13 cellular contexts compared by ENCODE assay signal in genomic region chr4:163111588-163111987, GRCh38. TPM values are rescaled to one million over a fixed set of nuclear protein-coding genes. Genes with fewer than 3 reads are reported as not detected.
A peak's percentile ranks its signal among the peaks of the same experiment; 100 is the strongest.
DNase-seq lines count a peak whose midpoint lies in the region; ATAC-seq, FAIRE-seq and TF ChIP-seq lines count a peak whose summit lies in the region.
"Had no signal": no experiment of that assay in that cellular context is flagged by ENCODE, and none has a peak within 500 bp of the region (broad histone marks: within the 10 kb centered on the region; RNA-seq: fewer than 3 reads in every experiment).

No MANE protein-coding gene starts in this region.

- H3K27ac Mint-ChIP-seq in T-helper 17 cell (peak overlapping the region; percentile 63), Calu3 (ENCODE audit: unreplicated experiment) (no peak overlapping the region)
- H3K27ac Mint-ChIP-seq: activated T-cell treated with anti-CD3 and anti-CD28 coated beads, Interleukin-2, amount 50 U/mL, for 72 hours had no signal

- TF ChIP-seq CTCF in fibroblast of villous mesenchyme (IDR thresholded peaks at IDR 0.05; ENCODE audit: insufficient read depth, low read depth, low read length) (peak; percentile 52), retinal pigment epithelial cell (conservative IDR thresholded peaks at IDR 0.05; ENCODE audit: low read depth, low read length) (peak; percentile 59), Calu3 (IDR thresholded peaks at IDR 0.05; ENCODE audit: unreplicated experiment) (no peak)

- H3K4me3 Mint-ChIP-seq in T-helper 17 cell (no peak overlapping the region), Calu3 (ENCODE audit: low read depth, unreplicated experiment) (no peak overlapping the region)
- H3K4me3 Mint-ChIP-seq: activated T-cell treated with anti-CD3 and anti-CD28 coated beads, Interleukin-2, amount 50 U/mL, for 72 hours had no signal

- intact Hi-C loops in Calu3 (cut with micrococcal nuclease; ENCODE audit: unreplicated experiment) = loop anchor here (1.0 kb wide), 1 partner anchor 437 kb away; no protein-coding TSS in a partner anchor

- H3K27me3 Mint-ChIP-seq in T-helper 17 cell = no peaks in the 10 kb centered on the region
- no peaks in the 10 kb centered on the region for H3K27me3 Mint-ChIP-seq in Calu3 (ENCODE audit: unreplicated experiment)

- BruUV-seq in Calu3 (replicated peaks; lab: Mats Ljungman, UMichigan) = no TSS peak

- H3K4me3 ChIP-seq in fibroblast of villous mesenchyme (ENCODE audit: low read depth, low read length) = no peak overlapping the region
- no peak overlapping the region for H3K4me3 ChIP-seq in retinal pigment epithelial cell (ENCODE audit: low read length)

- DNase-seq in GM19239 (ENCODE audit: insufficient read length, low spot score) (no peak), T-helper 17 cell (no peak), fibroblast of villous mesenchyme (ENCODE audit: low read depth) (peak; percentile 24), retinal pigment epithelial cell (ENCODE audit: low read depth) (peak; percentile 4), NCI-H146 treated with DMSO at 0.1 percent for 48 hours (lab: John Stamatoyannopoulos, UW; ENCODE audit: unreplicated experiment) (no peak), Calu3 (no peak)
- no peak for DNase-seq in stimulated activated naive CD4-positive, alpha-beta T cell treated with Interleukin-2 at 50 U/mL for 16 hours (lab: John Stamatoyannopoulos, UW)
- DNase-seq: activated T-cell treated with anti-CD3 and anti-CD28 coated beads, Interleukin-2, amount 50 U/mL, for 72 hours; effector CD4-positive, alpha-beta T cell; left cardiac atrium; NCI-H2171; retina had no signal

- H3K9me3 ChIP-seq in T-helper 17 cell (ENCODE audit: control insufficient read depth, low read length, poor library complexity, severe bottlenecking) = no peaks in the 10 kb centered on the region

- no peaks in the 10 kb centered on the region for H3K9me3 Mint-ChIP-seq in Calu3 (ENCODE audit: low read depth, unreplicated experiment)
- H3K9me3 Mint-ChIP-seq: activated T-cell treated with anti-CD3 and anti-CD28 coated beads, Interleukin-2, amount 50 U/mL, for 72 hours had no signal

- FAIRE-seq in GM19239 (lab: Jason Lieb, UNC) = peak; percentile 48
- FAIRE-seq: HTR-8/SVneo had no signal

- H3K36me3 Mint-ChIP-seq in T-helper 17 cell (ENCODE audit: low read depth) (peaks cover under 1% of the 10 kb centered on the region), Calu3 (ENCODE audit: insufficient read depth, unreplicated experiment) (no peaks in the 10 kb centered on the region)

- CTCF ChIA-PET in Calu3 (lab: Charles Lee) = no interaction called here

- ATAC-seq in T-helper 17 cell = no peak
- ATAC-seq: activated T-cell treated with anti-CD3 and anti-CD28 coated beads, Interleukin-2, amount 50 U/mL, for 72 hours; left cardiac atrium had no signal

- H3K4me1 Mint-ChIP-seq in T-helper 17 cell (peaks cover 7% of the 10 kb centered on the region), Calu3 (ENCODE audit: low read depth, unreplicated experiment) (no peaks in the 10 kb centered on the region)

RNA-seq across cellular contexts. Expression of gene NAF1, which starts 55.1 kb away (rescaled TPM):
- total RNA-seq in T-helper 17 cell (10 to 100 TPM; 43.5 to 43.7 TPM), fibroblast of villous mesenchyme (9.3 and 10.4 TPM in 2 replicates), Calu3 (2022) (24.1 and 25.6 TPM in 2 replicates)

Comparison
In these comparisons a context has a peak if more than half of its experiments do, and no peak if none do; other contexts are left out.
1. DNase-seq: peak in fibroblast of villous mesenchyme (single experiment) and retinal pigment epithelial cell (single experiment); none in GM19239 (single experiment), T-helper 17 cell (0 of 3), stimulated activated naive CD4-positive, alpha-beta T cell treated with Interleukin-2 at 50 U/mL for 16 hours (single experiment), NCI-H146 treated with DMSO at 0.1 percent for 48 hours (single experiment) and Calu3 (single experiment).